Comparison of ENCODE assay signal across 15 cellular contexts in the genomic region with DNA sequence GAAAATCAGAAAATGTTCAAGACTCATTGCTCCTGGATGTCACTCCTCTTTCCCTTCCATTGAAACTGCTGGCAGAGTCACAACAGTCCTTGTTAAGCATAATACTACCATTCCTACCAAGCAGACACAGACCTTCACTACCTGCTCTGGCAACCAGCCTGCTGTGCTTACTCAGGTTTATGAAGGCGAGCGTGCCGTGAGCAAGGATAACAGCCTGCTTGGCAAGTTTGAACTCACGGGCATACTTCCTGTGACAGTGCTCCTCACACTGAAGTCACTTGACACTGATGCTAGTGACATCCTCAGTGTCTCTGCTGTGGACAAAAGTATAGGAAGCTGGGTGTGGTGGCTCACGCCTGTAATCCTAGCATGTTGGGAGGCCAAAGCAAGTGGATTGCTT. TPM values are rescaled to one million over a fixed set of nuclear protein-coding genes. Genes with fewer than 3 reads are reported as not detected.
A peak's percentile ranks its signal among the peaks of the same experiment; 100 is the strongest.
DNase-seq lines count a peak whose midpoint lies in the region; ATAC-seq, FAIRE-seq and TF ChIP-seq lines count a peak whose summit lies in the region.
"Had no signal": no experiment of that assay in that cellular context is flagged by ENCODE, and none has a peak within 500 bp of the region (broad histone marks: within the 10 kb centered on the region; RNA-seq: fewer than 3 reads in every experiment).

No MANE protein-coding gene starts in this region.

- no peak overlapping the region for H3K4me3 ChIP-seq in RWPE2 (ENCODE audit: severe bottlenecking)
- no peak overlapping the region for H3K4me3 ChIP-seq in keratinocyte (ENCODE audit: control insufficient read depth in 2 of 3, extremely low read depth in 1 of 3, insufficient read depth in 2 of 3, low read depth in 1 of 3, low read length in 3 of 3)
- H3K4me3 ChIP-seq in small intestine (ENCODE audit: low read depth in 1 of 2, low read length in 2 of 2): no peak overlapping the region
- H3K4me3 ChIP-seq: BLaER1 treated with 17β-estradiol and CSF1 and Interleukin-3, amounts not matched to agents 10 nM and 100 nM; GM12878; GM23338 had no signal

- dilution Hi-C loops in keratinocyte (cut with MboI; ENCODE audit: extremely low pct_ligation_motif_present, low sequenced_read_pairs): no loop called here

- TF ChIP-seq CTCF in RWPE2 (IDR thresholded peaks at IDR 0.05; ENCODE audit: poor library complexity, severe bottlenecking) (no peak), keratinocyte (optimal IDR thresholded peaks at IDR 0.05 in 1 of 3, IDR thresholded peaks at IDR 0.05 in 1 of 3, conservative IDR thresholded peaks at IDR 0.05 in 1 of 3; ENCODE audit: extremely low read depth in 1 of 3, insufficient read depth in 2 of 3, low read length in 3 of 3) (no peak)

- no peaks in the 10 kb centered on the region for H4K20me1 ChIP-seq in keratinocyte (ENCODE audit: control insufficient read depth, extremely low read depth, insufficient read depth, low read length)

- H3K9ac ChIP-seq in keratinocyte (ENCODE audit: control insufficient read depth, extremely low read depth, insufficient read depth, low read length): no peak overlapping the region
- H3K9ac ChIP-seq: BLaER1 treated with 17β-estradiol and CSF1 and Interleukin-3, amounts not matched to agents 10 nM and 100 nM had no signal

- H3K27me3 ChIP-seq in RWPE2 (ENCODE audit: insufficient read depth, poor library complexity, severe bottlenecking) (no peaks in the 10 kb centered on the region), keratinocyte (ENCODE audit: control insufficient read depth, extremely low read depth, insufficient read depth, low read length) (no peaks in the 10 kb centered on the region), small intestine (ENCODE audit: control insufficient read depth in 2 of 2, insufficient read depth in 2 of 2, low read length in 2 of 2) (no peaks in the 10 kb centered on the region)
- H3K27me3 ChIP-seq: BLaER1 treated with 17β-estradiol and CSF1 and Interleukin-3, amounts not matched to agents 10 nM and 100 nM had no signal

- H3K36me3 ChIP-seq in RWPE2 (ENCODE audit: low read depth): no peaks in the 10 kb centered on the region
- H3K36me3 ChIP-seq in keratinocyte (ENCODE audit: control insufficient read depth in 2 of 2, extremely low read depth in 1 of 2, insufficient read depth in 2 of 2, low read length in 2 of 2): no peaks in the 10 kb centered on the region
- no peaks in the 10 kb centered on the region for H3K36me3 ChIP-seq in small intestine (ENCODE audit: control insufficient read depth in 2 of 2, insufficient read depth in 2 of 2, low read length in 2 of 2)
- H3K36me3 ChIP-seq: BLaER1 treated with 17β-estradiol and CSF1 and Interleukin-3, amounts not matched to agents 10 nM and 100 nM had no signal

- FAIRE-seq in keratinocyte (lab: Jason Lieb, UNC): peak; percentile 41
- no peak for FAIRE-seq in small intestine (lab: Jason Lieb, UNC)

- WGBS in small intestine, 3 donors: 31 to 60% (median 41%) methylated on average over 5 of the region's 5 CpGs

- H3K27ac ChIP-seq in RWPE2 (ENCODE audit: poor library complexity, severe bottlenecking) (no peak overlapping the region), keratinocyte (ENCODE audit: control insufficient read depth, insufficient read depth, low read length) (no peak overlapping the region), small intestine (ENCODE audit: low read depth in 1 of 2, low read length in 1 of 2) (no peak overlapping the region)
- H3K27ac ChIP-seq: 22Rv1; BLaER1 treated with 17β-estradiol and CSF1 and Interleukin-3, amounts not matched to agents 10 nM and 100 nM had no signal

- H3K4me1 ChIP-seq in RWPE2 (ENCODE audit: insufficient read depth, poor library complexity, severe bottlenecking): no peaks in the 10 kb centered on the region
- H3K4me1 ChIP-seq in keratinocyte (ENCODE audit: control insufficient read depth, extremely low read depth, insufficient read depth, low read length): no peaks in the 10 kb centered on the region
- H3K4me1 ChIP-seq in small intestine (ENCODE audit: control insufficient read depth in 2 of 2, insufficient read depth in 1 of 2, low read depth in 1 of 2, low read length in 1 of 2): no peaks in the 10 kb centered on the region

- H3K9me3 ChIP-seq in RWPE2 (ENCODE audit: severe bottlenecking) (no peaks in the 10 kb centered on the region), keratinocyte (ENCODE audit: control insufficient read depth, low read depth, low read length) (no peaks in the 10 kb centered on the region), small intestine (ENCODE audit: control insufficient read depth, low read depth) (no peaks in the 10 kb centered on the region)
- H3K9me3 ChIP-seq: BLaER1 treated with 17β-estradiol and CSF1 and Interleukin-3, amounts not matched to agents 10 nM and 100 nM had no signal

- DNase-seq in DMS53 (lab: John Stamatoyannopoulos, UW) (peak; percentile 46), DMS53 treated with DMSO at 0.1 percent for 48 hours (lab: John Stamatoyannopoulos, UW; ENCODE audit: unreplicated experiment) (no peak), RWPE2 (ENCODE audit: low spot score) (no peak), keratinocyte (ENCODE audit: low read depth, low spot score) (no peak), small intestine (no peak), NCI-H2171 treated with DMSO at 0.1 percent for 48 hours (lab: John Stamatoyannopoulos, UW) (no peak)
- DNase-seq in central memory CD4-positive, alpha-beta T cell: no peak
- DNase-seq: AML-193; CD4-positive, CD25-positive, alpha-beta regulatory T cell; DMS79; H7 had no signal

- no peaks in the 10 kb centered on the region for H3K79me2 ChIP-seq in keratinocyte (ENCODE audit: control insufficient read depth, insufficient read depth, low read length)

- H3K4me2 ChIP-seq in keratinocyte (ENCODE audit: control insufficient read depth, extremely low read depth, insufficient read depth, low read depth, low read length): no peak overlapping the region
- H3K4me2 ChIP-seq: BLaER1 treated with 17β-estradiol and CSF1 and Interleukin-3, amounts not matched to agents 10 nM and 100 nM; GM23338 had no signal

- no peak overlapping the region for H2AFZ ChIP-seq in keratinocyte (ENCODE audit: control insufficient read depth, low read length)
- H2AFZ ChIP-seq: GM23338 had no signal

- no peaks in the 10 kb centered on the region for H3K9me1 ChIP-seq in keratinocyte (ENCODE audit: control insufficient read depth, extremely low read depth, insufficient read depth, low read length)

- ATAC-seq in RWPE2 (ENCODE audit: low read depth): peak; percentile 26; the same call in 1 of the 3 replicates
- ATAC-seq: GM12878, GM23338 had no signal

RNA-seq across cellular contexts. Expression of a gene that starts 15.7 kb away (rescaled TPM):
- 1.7 to 3.9 TPM (median 3.3 TPM) in 3 replicates for polyA plus RNA-seq in keratinocyte
- 1.5 TPM for polyA plus RNA-seq in keratinocyte (2011; ENCODE audit: low read depth)
- 2.2 and 5.5 TPM in 2 replicates for polyA plus RNA-seq in keratinocyte (2011; cell fraction: cytosol; rRNA removed)
- 4.0 and 7.5 TPM in 2 replicates for polyA plus RNA-seq in keratinocyte (2011; cell fraction: nucleus; rRNA removed)
- 5.4 and 10.2 TPM in 2 replicates for polyA plus RNA-seq in keratinocyte (2012; ENCODE audit: low replicate concordance)
- polyA minus RNA-seq in keratinocyte: 1.6 to 3.0 TPM (median 2.3 TPM) in 3 replicates
- polyA minus RNA-seq in keratinocyte (2011; cell fraction: cytosol; rRNA and poly(A)+ RNA removed): 6.1 TPM
- 4.1 and 5.8 TPM in 2 replicates for polyA minus RNA-seq in keratinocyte (2011; cell fraction: nucleus; rRNA and poly(A)+ RNA removed)
- polyA plus RNA-seq in small intestine: 10 to 100 TPM; 37.3 to 47.2 (median 44.9) TPM

RNA-seq across cellular contexts. Expression of a gene that starts 21.1 kb away (rescaled TPM):
- polyA plus RNA-seq in keratinocyte (4.2 to 11.3 TPM (median 7.7 TPM) in 3 replicates), small intestine (10 to 100 TPM in 1 of 3 donors, 1 to 10 TPM in 1, under 1 TPM in 1; 0.67 to 14.9 (median 4.6) TPM)
- polyA plus RNA-seq in keratinocyte (2011; ENCODE audit: low read depth): 0.30 TPM
- polyA plus RNA-seq in keratinocyte (2011; cell fraction: cytosol; rRNA removed): 7.7 and 8.1 TPM in 2 replicates
- 7.7 and 8.3 TPM in 2 replicates for polyA plus RNA-seq in keratinocyte (2011; cell fraction: nucleus; rRNA removed)
- polyA plus RNA-seq in keratinocyte (2012; ENCODE audit: low replicate concordance): 0.87 and 7.8 TPM in 2 replicates
- 4.7 to 21.2 TPM (median 7.5 TPM) in 3 replicates for polyA minus RNA-seq in keratinocyte
- 9.0 TPM for polyA minus RNA-seq in keratinocyte (2011; cell fraction: cytosol; rRNA and poly(A)+ RNA removed)
- 4.4 and 6.1 TPM in 2 replicates for polyA minus RNA-seq in keratinocyte (2011; cell fraction: nucleus; rRNA and poly(A)+ RNA removed)
